ENCODE assay signal across 12 cellular contexts in genomic region chr10:88080213-88080612, GRCh38.
DNase-seq lines count a peak whose midpoint lies in the region; ATAC-seq and TF ChIP-seq lines count a peak whose summit lies in the region.
"Had no signal": no experiment of that assay in that cellular context is flagged by ENCODE, and none has a peak within 500 bp of the region (broad histone marks: within the 10 kb centered on the region; RNA-seq: fewer than 3 reads in every experiment).

No MANE protein-coding gene starts in this region.

- no peak overlapping the region for H3K4me2 ChIP-seq in SK-N-SH

- no peak overlapping the region for H3K4me3 Mint-ChIP-seq in activated naive CD8-positive, alpha-beta T cell treated with anti-CD3 and anti-CD28 coated beads, Interleukin-2, amount 50 U/mL, for 24 hours
- H3K4me3 Mint-ChIP-seq: brain; CD4-positive, CD25-positive, alpha-beta regulatory T cell had no signal

- H3K79me2 ChIP-seq in SK-N-SH (ENCODE audit: insufficient read depth) = no peaks in the 10 kb centered on the region
- H3K79me2 ChIP-seq: parathyroid adenoma had no signal

- H3K9me3 Mint-ChIP-seq in activated naive CD8-positive, alpha-beta T cell treated with anti-CD3 and anti-CD28 coated beads, Interleukin-2, amount 50 U/mL, for 24 hours = no peaks in the 10 kb centered on the region
- H3K9me3 Mint-ChIP-seq: brain had no signal

- no peaks in the 10 kb centered on the region for H4K20me1 ChIP-seq in SK-N-SH (ENCODE audit: insufficient read depth)

- H3K27ac ChIP-seq in SK-N-SH (ENCODE audit: low read depth in 2 of 2, low read length in 1 of 2) = no peak overlapping the region; a peak in 1 of 4 replicates
- H3K27ac ChIP-seq: parathyroid adenoma had no signal

- H3K9ac ChIP-seq in SK-N-SH = no peak overlapping the region
- H3K9ac ChIP-seq: parathyroid adenoma had no signal

- no peak overlapping the region for H3K4me3 ChIP-seq in SK-N-SH (ENCODE audit: low read depth in 2 of 2, low read length in 1 of 2)
- no peak overlapping the region for H3K4me3 ChIP-seq in astrocyte of the spinal cord (ENCODE audit: low read depth, low read length)

- H3K36me3 ChIP-seq in SK-N-SH (replicated peaks in 1 of 2; ENCODE audit: control insufficient read depth in 1 of 2, insufficient read depth in 2 of 2, low read length in 1 of 2) = no peaks in the 10 kb centered on the region

- no peak overlapping the region for H3K27ac Mint-ChIP-seq in activated naive CD8-positive, alpha-beta T cell treated with anti-CD3 and anti-CD28 coated beads, Interleukin-2, amount 50 U/mL, for 24 hours
- H3K27ac Mint-ChIP-seq: CD4-positive, CD25-positive, alpha-beta regulatory T cell had no signal

- no peaks in the 10 kb centered on the region for H3K9me3 ChIP-seq in SK-N-SH

- peaks cover 22% of the 10 kb centered on the region for H3K4me1 Mint-ChIP-seq in activated naive CD8-positive, alpha-beta T cell treated with anti-CD3 and anti-CD28 coated beads, Interleukin-2, amount 50 U/mL, for 24 hours

- POLR2A ChIA-PET in SK-N-SH (lab: Yijun Ruan, JAX) = no interaction called here

- CTCF ChIA-PET in SK-N-SH (lab: Yijun Ruan, JAX) = interaction anchor here (1.3 kb wide), 1 partner anchor 472 kb away, joined by 3 read pairs; no protein-coding TSS in a partner anchor

- intact Hi-C loops in posterior vena cava (cut with DNase I) = no loop called here

- TF ChIP-seq EP300 in SK-N-SH (IDR thresholded peaks at IDR 0.05; ENCODE audit: borderline replicate concordance in 1 of 2, low read depth in 1 of 2, low read length in 1 of 2) = no peak

- H3K9me2 ChIP-seq in SK-N-SH = no peaks in the 10 kb centered on the region

- ATAC-seq in SK-N-SH treated with all-trans-retinoic acid at 6 μM for 48 hours (peak; percentile 67), HG03064 (IDR thresholded peaks at IDR 0.05; ENCODE audit: low read depth, unreplicated experiment) (peak; percentile 50)
- no peak for ATAC-seq in activated naive CD8-positive, alpha-beta T cell treated with anti-CD3 and anti-CD28 coated beads, Interleukin-2, amount 50 U/mL, for 24 hours

- H3K27me3 ChIP-seq in SK-N-SH (ENCODE audit: insufficient read depth) = no peaks in the 10 kb centered on the region

- no peak for DNase-seq in SK-N-SH
- DNase-seq in astrocyte of the spinal cord (ENCODE audit: low read depth, low spot score) = peak; percentile 68
- no peak for DNase-seq in CD1c-positive myeloid dendritic cell (ENCODE audit: extremely low spot score)
- DNase-seq in activated naive CD8-positive, alpha-beta T cell treated with anti-CD3 and anti-CD28 coated beads, Interleukin-2, amount 50 U/mL, for 24 hours = no peak
- DNase-seq in posterior vena cava (ENCODE audit: low spot score) = no peak
- DNase-seq in AML-193 (lab: John Stamatoyannopoulos, UW) = no peak
- DNase-seq: CD4-positive, CD25-positive, alpha-beta regulatory T cell; NCI-H345 had no signal

- in situ Hi-C loops in astrocyte of the spinal cord (cut with HindIII; ENCODE audit: low sequenced_read_pairs) = no loop called here

- no peak for TF ChIP-seq RAD21 in SK-N-SH (IDR thresholded peaks at IDR 0.05; ENCODE audit: low read length)

- peaks cover 0 to 7% of the 10 kb centered on the region in 2 experiments; a peak in 2 of 4 replicates for H3K4me1 ChIP-seq in SK-N-SH (ENCODE audit: control insufficient read depth in 1 of 2, insufficient read depth in 2 of 2, low read depth in 1 of 2, low read length in 1 of 2)
- H3K4me1 ChIP-seq: parathyroid adenoma had no signal

- TF ChIP-seq CTCF in SK-N-SH (IDR thresholded peaks at IDR 0.05) (no peak), astrocyte of the spinal cord (IDR thresholded peaks at IDR 0.05; ENCODE audit: low read depth, low read length) (no peak)

- H3F3A ChIP-seq in SK-N-SH (replicated peaks; ENCODE audit: insufficient read depth) = no peaks in the 10 kb centered on the region

- H3K27me3 Mint-ChIP-seq in activated naive CD8-positive, alpha-beta T cell treated with anti-CD3 and anti-CD28 coated beads, Interleukin-2, amount 50 U/mL, for 24 hours = no peaks in the 10 kb centered on the region
- H3K27me3 Mint-ChIP-seq: brain; CD4-positive, CD25-positive, alpha-beta regulatory T cell had no signal

- H3K36me3 Mint-ChIP-seq in activated naive CD8-positive, alpha-beta T cell treated with anti-CD3 and anti-CD28 coated beads, Interleukin-2, amount 50 U/mL, for 24 hours (ENCODE audit: low read depth) = no peaks in the 10 kb centered on the region
- H3K36me3 Mint-ChIP-seq: brain; CD4-positive, CD25-positive, alpha-beta regulatory T cell had no signal

- WGBS in SK-N-SH (ENCODE audit: low lambda C conversion rate) = 54% methylated on average over 3 of the region's 3 CpGs

- no peak overlapping the region for H2AFZ ChIP-seq in SK-N-SH (ENCODE audit: low read depth)
- H2AFZ ChIP-seq: parathyroid adenoma had no signal

TF ChIP-seq in SK-N-SH treated with all-trans-retinoic acid at 6 μM for 48 hours, 23 proteins besides CTCF, POLR2A, EP300 and RAD21 (continues in another document):
- TF ChIP-seq ZFP30 (CRISPR knock-in tag; IDR thresholded peaks at IDR 0.05) = no peak
- no peak for TF ChIP-seq ESRRG (CRISPR knock-in tag; IDR thresholded peaks at IDR 0.05)
- TF ChIP-seq, protein P1, sequence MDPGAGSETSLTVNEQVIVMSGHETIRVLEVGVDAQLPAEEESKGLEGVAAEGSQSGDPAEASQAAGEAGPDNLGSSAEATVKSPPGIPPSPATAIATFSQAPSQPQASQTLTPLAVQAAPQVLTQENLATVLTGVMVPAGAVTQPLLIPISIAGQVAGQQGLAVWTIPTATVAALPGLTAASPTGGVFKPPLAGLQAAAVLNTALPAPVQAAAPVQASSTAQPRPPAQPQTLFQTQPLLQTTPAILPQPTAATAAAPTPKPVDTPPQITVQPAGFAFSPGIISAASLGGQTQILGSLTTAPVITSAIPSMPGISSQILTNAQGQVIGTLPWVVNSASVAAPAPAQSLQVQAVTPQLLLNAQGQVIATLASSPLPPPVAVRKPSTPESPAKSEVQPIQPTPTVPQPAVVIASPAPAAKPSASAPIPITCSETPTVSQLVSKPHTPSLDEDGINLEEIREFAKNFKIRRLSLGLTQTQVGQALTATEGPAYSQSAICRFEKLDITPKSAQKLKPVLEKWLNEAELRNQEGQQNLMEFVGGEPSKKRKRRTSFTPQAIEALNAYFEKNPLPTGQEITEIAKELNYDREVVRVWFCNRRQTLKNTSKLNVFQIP (CRISPR knock-in tag; IDR thresholded peaks at IDR 0.05; ENCODE audit: borderline replicate concordance, low read depth) = no peak
- no peak for TF ChIP-seq PPARA (CRISPR knock-in tag; IDR thresholded peaks at IDR 0.05; ENCODE audit: borderline replicate concordance)
- no peak for TF ChIP-seq CSDC2 (CRISPR knock-in tag; IDR thresholded peaks at IDR 0.05)
- TF ChIP-seq ARNTL (CRISPR knock-in tag; IDR thresholded peaks at IDR 0.05; ENCODE audit: borderline replicate concordance, low read depth) = no peak
- no peak for TF ChIP-seq GLIS3 (CRISPR knock-in tag; IDR thresholded peaks at IDR 0.05)

TF ChIP-seq in SK-N-SH, 30 proteins besides CTCF, POLR2A, EP300 and RAD21:
- TF ChIP-seq RFX5 (IDR thresholded peaks at IDR 0.05; ENCODE audit: low read length) (no peak), CHD2 (IDR thresholded peaks at IDR 0.05; ENCODE audit: low read length, partially characterized antibody) (no peak), TEAD4 (IDR thresholded peaks at IDR 0.05; ENCODE audit: borderline replicate concordance, insufficient read depth) (no peak), FOXJ3 (CRISPR knock-in tag; IDR thresholded peaks at IDR 0.05) (no peak), TCF12 (IDR thresholded peaks at IDR 0.05) (no peak), MEF2A (IDR thresholded peaks at IDR 0.05; ENCODE audit: borderline replicate concordance, low read depth) (no peak), IRF3 (IDR thresholded peaks at IDR 0.05; ENCODE audit: low read depth, low read length) (no peak), NFIC (IDR thresholded peaks at IDR 0.05; ENCODE audit: borderline replicate concordance) (no peak), FOXM1 (IDR thresholded peaks at IDR 0.05; ENCODE audit: low read depth) (no peak)
- TF ChIP-seq, protein P2, sequence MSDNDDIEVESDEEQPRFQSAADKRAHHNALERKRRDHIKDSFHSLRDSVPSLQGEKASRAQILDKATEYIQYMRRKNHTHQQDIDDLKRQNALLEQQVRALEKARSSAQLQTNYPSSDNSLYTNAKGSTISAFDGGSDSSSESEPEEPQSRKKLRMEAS (IDR thresholded peaks at IDR 0.05; ENCODE audit: low read depth) = no peak
